8 cellular contexts compared by ENCODE assay signal in genomic region chr7:149854611-149855367, GRCh38. TPM values are rescaled to one million over a fixed set of nuclear protein-coding genes. Genes with fewer than 3 reads are reported as not detected.
DNase-seq lines count a peak whose midpoint lies in the region; ATAC-seq, FAIRE-seq and TF ChIP-seq lines count a peak whose summit lies in the region.

No MANE protein-coding gene starts in this region.

- ATAC-seq in left lobe of liver (peak; percentile 95), GM18520 (IDR thresholded peaks at IDR 0.05; ENCODE audit: unreplicated experiment) (no peak), HG03442 (IDR thresholded peaks at IDR 0.05; ENCODE audit: unreplicated experiment) (no peak)

- H2AFZ ChIP-seq in astrocyte (ENCODE audit: low read depth, low read length), result peak overlapping the region; percentile 7

- H3K9me3 Mint-ChIP-seq in activated CD4-positive, alpha-beta T cell treated with anti-CD3 and anti-CD28 coated beads, Interleukin-2, amount 10 ng/mL, durations not matched to agents 24 days and 14 days, result no peaks in the 10 kb centered on the region
- no peaks in the 10 kb centered on the region for H3K9me3 Mint-ChIP-seq in astrocyte (ENCODE audit: unreplicated experiment)

- no peak for DNase-seq in activated CD4-positive, alpha-beta T cell treated with anti-CD3 and anti-CD28 coated beads, Interleukin-2, amount 10 ng/mL, durations not matched to agents 24 days and 14 days
- DNase-seq in activated CD4-positive, alpha-beta T cell treated with anti-CD3 and anti-CD28 coated beads for 48 hours, result no peak
- peak; percentile 96 for DNase-seq in NCI-H2171 treated with DMSO at 0.1 percent for 48 hours (lab: John Stamatoyannopoulos, UW)
- DNase-seq in astrocyte (ENCODE audit: low read depth), result peak; percentile 48
- peak; percentile 90 for DNase-seq in left lobe of liver (ENCODE audit: low spot score)
- no peak for DNase-seq in MV-4-11 (lab: John Stamatoyannopoulos, UW)

- H3K36me3 Mint-ChIP-seq in activated CD4-positive, alpha-beta T cell treated with anti-CD3 and anti-CD28 coated beads, Interleukin-2, amount 10 ng/mL, durations not matched to agents 24 days and 14 days (ENCODE audit: low read depth), result peaks cover 20% of the 10 kb centered on the region
- peaks cover 4% of the 10 kb centered on the region for H3K36me3 Mint-ChIP-seq in astrocyte (ENCODE audit: low read depth, unreplicated experiment)

- H3K27ac ChIP-seq in astrocyte (ENCODE audit: low read depth, low read length), result peak overlapping the region; percentile 52

- no peaks in the 10 kb centered on the region for H4K20me1 ChIP-seq in astrocyte (ENCODE audit: insufficient read depth, low read length)

- peak overlapping the region; percentile 41 for H3K27ac Mint-ChIP-seq in activated CD4-positive, alpha-beta T cell treated with anti-CD3 and anti-CD28 coated beads, Interleukin-2, amount 10 ng/mL, durations not matched to agents 24 days and 14 days
- H3K27ac Mint-ChIP-seq in astrocyte (ENCODE audit: unreplicated experiment), result peak overlapping the region; percentile 48

- no peaks in the 10 kb centered on the region for H3K79me2 ChIP-seq in astrocyte (ENCODE audit: insufficient read depth, low read length)

- no peaks in the 10 kb centered on the region for H3K27me3 ChIP-seq in astrocyte (ENCODE audit: insufficient read depth, low read length)

- no peak overlapping the region for H3K4me3 Mint-ChIP-seq in activated CD4-positive, alpha-beta T cell treated with anti-CD3 and anti-CD28 coated beads, Interleukin-2, amount 10 ng/mL, durations not matched to agents 24 days and 14 days
- peak overlapping the region; percentile 64 for H3K4me3 Mint-ChIP-seq in astrocyte (ENCODE audit: unreplicated experiment)

- no peak overlapping the region for H3K4me3 ChIP-seq in astrocyte (ENCODE audit: insufficient read depth, low read depth, low read length)

- intact Hi-C loops in activated CD4-positive, alpha-beta T cell treated with anti-CD3 and anti-CD28 coated beads, Interleukin-2, amount 10 ng/mL, durations not matched to agents 24 days and 14 days (cut with micrococcal nuclease), result no loop called here

- H3K36me3 ChIP-seq in astrocyte (ENCODE audit: insufficient read depth, low read length), result no peaks in the 10 kb centered on the region

- H3K9me3 ChIP-seq in astrocyte (ENCODE audit: insufficient read depth, low read depth, low read length), result no peaks in the 10 kb centered on the region

- peak overlapping the region; percentile 20 for H3K9ac ChIP-seq in astrocyte (ENCODE audit: low read length)

- FAIRE-seq in astrocyte (lab: Jason Lieb, UNC), result no peak

- H3K4me2 ChIP-seq in astrocyte (ENCODE audit: low read length), result peak overlapping the region; percentile 66

- peaks cover 35% of the 10 kb centered on the region for H3K4me1 Mint-ChIP-seq in activated CD4-positive, alpha-beta T cell treated with anti-CD3 and anti-CD28 coated beads, Interleukin-2, amount 10 ng/mL, durations not matched to agents 24 days and 14 days
- H3K4me1 Mint-ChIP-seq in astrocyte (ENCODE audit: low read depth, unreplicated experiment), result peaks cover 35% of the 10 kb centered on the region

- TF ChIP-seq CTCF in astrocyte (IDR thresholded peaks at IDR 0.05; ENCODE audit: insufficient read depth, low read depth, low read length), result no peak

- H3K4me1 ChIP-seq in astrocyte (ENCODE audit: insufficient read depth, low read length), result peaks cover 26% of the 10 kb centered on the region

- no peaks in the 10 kb centered on the region for H3K27me3 Mint-ChIP-seq in activated CD4-positive, alpha-beta T cell treated with anti-CD3 and anti-CD28 coated beads, Interleukin-2, amount 10 ng/mL, durations not matched to agents 24 days and 14 days
- peaks cover 4% of the 10 kb centered on the region for H3K27me3 Mint-ChIP-seq in astrocyte (ENCODE audit: low read depth, unreplicated experiment)

RNA-seq across cellular contexts. Expression of gene ZNF862, which starts 16.6 kb away (rescaled TPM):
- 16.6 and 18.3 TPM in 2 replicates for total RNA-seq in activated CD4-positive, alpha-beta T cell treated with anti-CD3 and anti-CD28 coated beads, Interleukin-2, amount 10 ng/mL, durations not matched to agents 24 days and 14 days
- total RNA-seq in astrocyte (11.0 and 13.2 TPM in 2 replicates), left lobe of liver (10.5 TPM)

RNA-seq across cellular contexts. Expression of gene ATP6V0E2, which starts 19.0 kb away (rescaled TPM):
- total RNA-seq in activated CD4-positive, alpha-beta T cell treated with anti-CD3 and anti-CD28 coated beads, Interleukin-2, amount 10 ng/mL, durations not matched to agents 24 days and 14 days, result 43.5 and 46.7 TPM in 2 replicates
- total RNA-seq in astrocyte (14.2 and 16.0 TPM in 2 replicates), left lobe of liver (99.4 TPM)

Comparison
In these comparisons a context has a peak if more than half of its experiments do, and no peak if none do; other contexts are left out.
1. DNase-seq: peak in NCI-H2171 treated with DMSO at 0.1 percent for 48 hours (single experiment), astrocyte (single experiment) and left lobe of liver (single experiment); none in activated CD4-positive, alpha-beta T cell treated with anti-CD3 and anti-CD28 coated beads, Interleukin-2, amount 10 ng/mL, durations not matched to agents 24 days and 14 days (single experiment), activated CD4-positive, alpha-beta T cell treated with anti-CD3 and anti-CD28 coated beads for 48 hours (single experiment) and MV-4-11 (single experiment).